Comparison of ENCODE assay signal across 9 cellular contexts in genomic region chr2:217647226-217647625, GRCh38.
"Had no signal": no experiment of that assay in that cellular context is flagged by ENCODE, and none has a peak within 500 bp of the region (broad histone marks: within the 10 kb centered on the region; RNA-seq: fewer than 3 reads in every experiment).

No MANE protein-coding gene starts in this region.

- H3K9ac ChIP-seq: GM23248 had no signal

- H3K4me3 ChIP-seq: GM23248, GM23338, HAP-1 had no signal

- ATAC-seq: GM23338, HCT116 had no signal

- H3K9me3 Mint-ChIP-seq: GM23338, H9, HFFc6 had no signal

- H3K36me3 ChIP-seq: HAP-1 had no signal

- H3K27ac ChIP-seq: GM23248 had no signal

- H2AFZ ChIP-seq: GM23248, GM23338 had no signal

- H3K4me3 Mint-ChIP-seq: GM23338, H9, HFFc6 had no signal

- DNase-seq: GM23248, GOT3, H7, H9, HCEC 1CT, HFFc6 had no signal

- H3K9me3 ChIP-seq: HAP-1 had no signal

- H3K4me2 ChIP-seq: GM23338 had no signal

- H3K27ac Mint-ChIP-seq: GM23338, H9, HFFc6 had no signal
